ENCODE assay signal across 1 cellular context in genomic region chr6:118933855-118934460, GRCh38.
TF ChIP-seq lines count a peak whose summit lies in the region.

No MANE protein-coding gene starts in this region.

TF ChIP-seq in IMR-90, 13 proteins besides CTCF, POLR2A, EP300 and RAD21 (continued from another document):
- TF ChIP-seq CEBPB (IDR thresholded peaks at IDR 0.05; ENCODE audit: low read depth, low read length) (no peak), NFE2L2 (IDR thresholded peaks at IDR 0.05; ENCODE audit: low read depth, low read length) (no peak), CHD1 (IDR thresholded peaks at IDR 0.05; ENCODE audit: low read depth, low read length) (no peak), MXI1 (IDR thresholded peaks at IDR 0.05; ENCODE audit: borderline replicate concordance, low read depth, low read length) (no peak), MAZ (IDR thresholded peaks at IDR 0.05; ENCODE audit: borderline replicate concordance, low read depth, low read length) (no peak), FOS (IDR thresholded peaks at IDR 0.05; ENCODE audit: low read depth, low read length) (no peak)
TF ChIP-seq in IMR-90: peak in this region for 0.
